8 cellular contexts compared by ENCODE assay signal in the genomic region with DNA sequence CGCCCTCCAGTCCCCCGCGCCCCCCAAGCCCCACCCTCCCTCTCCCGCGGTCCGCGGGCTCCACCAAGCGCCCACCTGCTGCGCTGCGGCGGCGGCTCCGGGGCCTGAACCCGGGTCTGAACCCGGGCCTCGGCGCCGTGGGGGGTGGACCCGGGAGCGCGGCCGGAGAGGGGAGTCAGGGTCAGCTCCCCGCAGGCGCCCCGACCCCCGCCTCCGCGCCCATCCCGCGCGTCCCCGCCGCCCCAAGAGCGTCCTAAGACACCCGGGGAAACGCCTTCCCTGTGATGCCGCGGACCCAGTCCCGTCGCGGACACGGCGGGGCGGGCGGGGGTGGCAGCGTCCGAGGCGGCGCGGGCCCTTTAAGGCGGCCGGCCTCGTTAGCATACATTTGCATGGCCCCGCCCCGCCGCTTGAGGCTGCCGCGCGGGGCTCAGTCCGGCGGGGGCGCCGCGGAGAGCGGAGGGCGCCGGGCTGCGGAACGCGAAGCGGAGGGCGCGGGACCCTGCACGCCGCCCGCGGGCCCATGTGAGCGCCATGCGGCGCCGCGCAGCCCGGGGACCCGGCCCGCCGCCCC. TPM values are rescaled to one million over a fixed set of nuclear protein-coding genes. Genes with fewer than 3 reads are reported as not detected.
DNase-seq lines count a peak whose midpoint lies in the region; ATAC-seq and TF ChIP-seq lines count a peak whose summit lies in the region.

MMP17 (plus strand) TSS at position 433 of the 574 bp plus-strand sequence; CDS start at position 535, 102 bp downstream.

- no peak for TF ChIP-seq EP300 in esophagus muscularis mucosa (IDR thresholded peaks at IDR 0.05)

- H3K27ac Mint-ChIP-seq in natural killer cell: no peak within 1 kb of the TSS

- H3K4me3 ChIP-seq in HUES64 (ENCODE audit: low read length) (peak within 1 kb of the TSS; percentile 62), WI38 (ENCODE audit: low read depth, low read length) (peak within 1 kb of the TSS; percentile 69), esophagus muscularis mucosa (peak within 1 kb of the TSS; percentile 53 to 68 (median 56))

- no peak for TF ChIP-seq POLR2A in esophagus muscularis mucosa (IDR thresholded peaks at IDR 0.05; ENCODE audit: low read depth)

- under 1% methylated on average over 83 of the region's 86 CpGs for WGBS in HUES64
- no CpG with 5 or more reads among the region's 86 CpGs for WGBS in esophagus muscularis mucosa

- H3K9ac ChIP-seq in HUES64 (ENCODE audit: low read depth, low read length): peak within 1 kb of the TSS; percentile 52; the same call in 1 of the 2 replicates

- H3K27me3 ChIP-seq in HUES64 (ENCODE audit: insufficient read depth, low read length) (peaks cover 37% of the 10 kb centered on the region), esophagus muscularis mucosa (peaks cover 3 to 88% (median 26%) of the 10 kb centered on the region in 4 donors)

- H3K4me1 Mint-ChIP-seq in natural killer cell: peaks cover 4 to 11% of the 10 kb centered on the region in 2 donors

- H3K9me3 ChIP-seq in HUES64 (ENCODE audit: insufficient read depth, low read depth, low read length): no peaks in the 10 kb centered on the region
- H3K9me3 ChIP-seq in esophagus muscularis mucosa: no peaks in the 10 kb centered on the region

- H3K36me3 Mint-ChIP-seq in natural killer cell: no peaks in the 10 kb centered on the region

- intact Hi-C loops in esophagus muscularis mucosa (cut with DNase I): no loop called here
- intact Hi-C loops in natural killer cell (cut with micrococcal nuclease): no loop called here

- H3K4me1 ChIP-seq in HUES64 (ENCODE audit: insufficient read depth, low read length) (no peaks in the 10 kb centered on the region), esophagus muscularis mucosa (peaks cover 27 to 53% (median 50%) of the 10 kb centered on the region in 4 donors)

- TF ChIP-seq CTCF in C4-2B (conservative IDR thresholded peaks at IDR 0.05) (peak; percentile 24; the same call in 1 of the 2 replicates), WI38 (IDR thresholded peaks at IDR 0.05; ENCODE audit: low read depth, low read length) (no peak), esophagus muscularis mucosa (IDR thresholded peaks at IDR 0.05) (peak in 1 of 3 experiments; percentile 7), natural killer cell (IDR thresholded peaks at IDR 0.05) (no peak)

- H3K4me3 Mint-ChIP-seq in natural killer cell: peak within 1 kb of the TSS; percentile 83

- H3K36me3 ChIP-seq in HUES64 (ENCODE audit: insufficient read depth, low read length) (no peaks in the 10 kb centered on the region), esophagus muscularis mucosa (no peaks in the 10 kb centered on the region)

- no peaks in the 10 kb centered on the region for H3K9me3 Mint-ChIP-seq in natural killer cell

- H3K27me3 Mint-ChIP-seq in natural killer cell (ENCODE audit: low read depth in 2 of 2): peaks cover 22 to 31% of the 10 kb centered on the region in 2 donors

- H3K27ac ChIP-seq in C4-2B: no peak within 1 kb of the TSS
- no peak within 1 kb of the TSS for H3K27ac ChIP-seq in HUES64 (ENCODE audit: low read depth, low read length)
- H3K27ac ChIP-seq in esophagus muscularis mucosa (replicated peaks in 1 of 4): peak within 1 kb of the TSS; percentile 23 to 84 (median 48)

- DNase-seq in esophagus muscularis mucosa (ENCODE audit: extremely low spot score) (no peak), natural killer cell (no peak), GF-D8 (lab: John Stamatoyannopoulos, UW) (no peak)

- ATAC-seq in GM18858 (IDR thresholded peaks at IDR 0.05; ENCODE audit: unreplicated experiment) (peak; percentile 60), natural killer cell (peak; percentile 80 to 88 (median 84)), GM19395 (IDR thresholded peaks at IDR 0.05; ENCODE audit: unreplicated experiment) (no peak)

RNA-seq across cellular contexts. Expression of gene MMP17, which starts in this region (rescaled TPM):
- polyA plus RNA-seq in HUES64 (2013, experiment 1 of 2): 28.3 TPM
- 24.4 TPM for polyA plus RNA-seq in HUES64 (2013, experiment 2 of 2)
- total RNA-seq in esophagus muscularis mucosa (1 to 10 TPM; 2.5 to 5.8 (median 5.1) TPM), natural killer cell (1 to 10 TPM; 1.6 to 2.0 (median 1.7) TPM)

Comparison
In these comparisons a context has a peak if more than half of its experiments do, and no peak if none do; other contexts are left out.
1. H3K27ac ChIP-seq: peak in esophagus muscularis mucosa (4 of 4); none in C4-2B (single experiment) and HUES64 (single experiment).
2. Peak in every context shown above with its lines, with median percentiles within 50 percentile points of each other: H3K4me3 ChIP-seq.